In the genomic region with DNA sequence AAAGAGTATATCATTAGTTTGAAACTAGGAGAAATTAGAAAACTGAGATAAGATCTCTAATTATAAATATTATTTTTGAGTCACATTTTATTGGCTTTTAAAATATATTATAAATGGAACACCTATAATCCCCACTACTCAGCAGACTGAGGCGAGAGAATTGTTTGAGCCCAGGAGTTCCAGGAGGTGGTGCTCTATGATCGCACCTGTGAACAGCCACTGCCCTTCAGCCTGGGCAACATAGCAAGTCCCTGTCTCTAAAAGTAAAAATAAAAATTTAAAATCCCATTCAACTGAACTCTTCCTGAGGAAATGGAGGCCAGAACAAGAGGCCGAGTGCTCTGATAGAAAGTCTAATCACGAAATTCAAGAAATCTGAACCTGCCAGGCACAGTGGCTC, we compare ENCODE assay signal across 12 cellular contexts. TPM values are rescaled to one million over a fixed set of nuclear protein-coding genes. Genes with fewer than 3 reads are reported as not detected.
DNase-seq lines count a peak whose midpoint lies in the region; ATAC-seq and TF ChIP-seq lines count a peak whose summit lies in the region.
"Had no signal": no experiment of that assay in that cellular context is flagged by ENCODE, and none has a peak within 500 bp of the region (broad histone marks: within the 10 kb centered on the region; RNA-seq: fewer than 3 reads in every experiment).

No MANE protein-coding gene starts in this region.

- no peaks in the 10 kb centered on the region for H3K9me3 ChIP-seq in T-helper 17 cell (ENCODE audit: control insufficient read depth, low read length, poor library complexity, severe bottlenecking)

- no peaks in the 10 kb centered on the region for H3K36me3 ChIP-seq in kidney epithelial cell (ENCODE audit: control insufficient read depth, insufficient read depth, low read length)

- H3K27ac Mint-ChIP-seq in WTC11 = no peak overlapping the region
- H3K27ac Mint-ChIP-seq in T-helper 17 cell = no peak overlapping the region
- H3K27ac Mint-ChIP-seq: activated CD4-positive, alpha-beta T cell treated with anti-CD3 and anti-CD28 coated beads, Interleukin-2, amount 10 ng/mL, durations not matched to agents 7 days and 5 days; activated naive CD8-positive, alpha-beta T cell treated with anti-CD3 and anti-CD28 coated beads, Interleukin-2, amount 10 ng/mL, durations not matched to agents 7 days and 5 days had no signal

- H3K9me3 Mint-ChIP-seq in WTC11 = peaks cover 13% of the 10 kb centered on the region
- H3K9me3 Mint-ChIP-seq: activated CD4-positive, alpha-beta T cell treated with anti-CD3 and anti-CD28 coated beads, Interleukin-2, amount 10 ng/mL, durations not matched to agents 7 days and 5 days; activated naive CD8-positive, alpha-beta T cell treated with anti-CD3 and anti-CD28 coated beads, Interleukin-2, amount 10 ng/mL, durations not matched to agents 7 days and 5 days had no signal

- TF ChIP-seq CTCF in WTC11 (IDR thresholded peaks at IDR 0.05) (no peak), kidney epithelial cell (IDR thresholded peaks at IDR 0.05; ENCODE audit: insufficient read depth, low read length, poor library complexity, severe bottlenecking) (peak; percentile 47)

- peak; percentile 32 for DNase-seq in ELF-1 (ENCODE audit: low read depth, low spot score)
- no peak for DNase-seq in WTC11 (ENCODE audit: low spot score)
- DNase-seq in kidney epithelial cell (ENCODE audit: low read depth) = no peak
- no peak for DNase-seq in NCI-H146 treated with DMSO at 0.1 percent for 48 hours (lab: John Stamatoyannopoulos, UW; ENCODE audit: unreplicated experiment)
- no peak for DNase-seq in T-helper 17 cell
- no peak for DNase-seq in SKM-1 treated with dmso at 0.1 percent for 144 hours (lab: John Stamatoyannopoulos, UW; ENCODE audit: unreplicated experiment)
- DNase-seq: activated CD4-positive, alpha-beta T cell treated with anti-CD3 and anti-CD28 coated beads, Interleukin-2, amount 10 ng/mL, durations not matched to agents 7 days and 5 days; activated naive CD8-positive, alpha-beta T cell treated with anti-CD3 and anti-CD28 coated beads, Interleukin-2, amount 10 ng/mL, durations not matched to agents 7 days and 5 days; mesenchymal stem cell had no signal

- H3K4me3 Mint-ChIP-seq in WTC11 (no peak overlapping the region), T-helper 17 cell (no peak overlapping the region)
- H3K4me3 Mint-ChIP-seq: activated CD4-positive, alpha-beta T cell treated with anti-CD3 and anti-CD28 coated beads, Interleukin-2, amount 10 ng/mL, durations not matched to agents 7 days and 5 days; activated naive CD8-positive, alpha-beta T cell treated with anti-CD3 and anti-CD28 coated beads, Interleukin-2, amount 10 ng/mL, durations not matched to agents 7 days and 5 days had no signal

- ATAC-seq in HG03432 (IDR thresholded peaks at IDR 0.05; ENCODE audit: unreplicated experiment) (peak; percentile 63), WTC11 (peak; percentile 79), T-helper 17 cell (no peak), GM21825 (IDR thresholded peaks at IDR 0.05; ENCODE audit: unreplicated experiment) (no peak)
- ATAC-seq: sciatic nerve had no signal

- H3K27me3 ChIP-seq in kidney epithelial cell (ENCODE audit: control insufficient read depth, insufficient read depth, low read length) = no peaks in the 10 kb centered on the region

- H3K4me3 ChIP-seq in kidney epithelial cell (ENCODE audit: low read depth, low read length) = no peak overlapping the region

- H3K4me1 Mint-ChIP-seq in WTC11 (no peaks in the 10 kb centered on the region), T-helper 17 cell (no peaks in the 10 kb centered on the region)
- H3K4me1 Mint-ChIP-seq: activated naive CD8-positive, alpha-beta T cell treated with anti-CD3 and anti-CD28 coated beads, Interleukin-2, amount 10 ng/mL, durations not matched to agents 7 days and 5 days had no signal

- H3K27me3 Mint-ChIP-seq in WTC11 (ENCODE audit: low read depth) (peaks cover 11% of the 10 kb centered on the region), T-helper 17 cell (no peaks in the 10 kb centered on the region)
- H3K27me3 Mint-ChIP-seq: activated CD4-positive, alpha-beta T cell treated with anti-CD3 and anti-CD28 coated beads, Interleukin-2, amount 10 ng/mL, durations not matched to agents 7 days and 5 days had no signal

- CTCF ChIA-PET in WTC11 (lab: Charles Lee) = interaction anchor here (0.6 kb wide), 1 partner anchor 20 kb away, joined by 3 read pairs; no protein-coding TSS in a partner anchor

- POLR2A ChIA-PET in WTC11 (lab: Charles Lee) = no interaction called here

- H3K36me3 Mint-ChIP-seq in WTC11 (peaks cover 3% of the 10 kb centered on the region), T-helper 17 cell (ENCODE audit: low read depth) (peaks cover 4% of the 10 kb centered on the region)
- H3K36me3 Mint-ChIP-seq: activated naive CD8-positive, alpha-beta T cell treated with anti-CD3 and anti-CD28 coated beads, Interleukin-2, amount 10 ng/mL, durations not matched to agents 7 days and 5 days had no signal

TF ChIP-seq in WTC11, 78 proteins besides CTCF, POLR2A, EP300 and RAD21:
- TF ChIP-seq, protein P1, sequence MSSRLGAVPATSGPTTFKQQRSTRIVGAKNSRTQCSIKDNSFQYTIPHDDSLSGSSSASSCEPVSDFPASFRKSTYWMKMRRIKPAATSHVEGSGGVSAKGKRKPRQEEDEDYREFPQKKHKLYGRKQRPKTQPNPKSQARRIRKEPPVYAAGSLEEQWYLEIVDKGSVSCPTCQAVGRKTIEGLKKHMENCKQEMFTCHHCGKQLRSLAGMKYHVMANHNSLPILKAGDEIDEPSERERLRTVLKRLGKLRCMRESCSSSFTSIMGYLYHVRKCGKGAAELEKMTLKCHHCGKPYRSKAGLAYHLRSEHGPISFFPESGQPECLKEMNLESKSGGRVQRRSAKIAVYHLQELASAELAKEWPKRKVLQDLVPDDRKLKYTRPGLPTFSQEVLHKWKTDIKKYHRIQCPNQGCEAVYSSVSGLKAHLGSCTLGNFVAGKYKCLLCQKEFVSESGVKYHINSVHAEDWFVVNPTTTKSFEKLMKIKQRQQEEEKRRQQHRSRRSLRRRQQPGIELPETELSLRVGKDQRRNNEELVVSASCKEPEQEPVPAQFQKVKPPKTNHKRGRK (CRISPR knock-in tag; IDR thresholded peaks at IDR 0.05; ENCODE audit: borderline replicate concordance) = no peak
- TF ChIP-seq ZNF121 (CRISPR knock-in tag; IDR thresholded peaks at IDR 0.05) = peak; percentile 93

RNA-seq across cellular contexts. Expression of gene C4orf36, which starts 6.3 kb away (rescaled TPM):
- total RNA-seq in WTC11 (2021) (0.73 to 1.5 TPM (median 0.79 TPM) in 3 replicates), kidney epithelial cell (0.71 TPM in 1 of 2 replicates, not detected in the other), T-helper 17 cell (not detected)
- total RNA-seq: activated CD4-positive, alpha-beta T cell treated with anti-CD3 and anti-CD28 coated beads, Interleukin-2, amount 10 ng/mL, durations not matched to agents 7 days and 5 days had no signal

RNA-seq across cellular contexts. Expression of gene AFF1, which starts 36.2 kb away (rescaled TPM):
- 72.6 to 93.4 TPM (median 83.9 TPM) in 3 replicates for total RNA-seq in WTC11 (2021)
- 16.9 and 18.1 TPM in 2 replicates for total RNA-seq in kidney epithelial cell
- 100 to 1,000 TPM; 105 to 121 TPM for total RNA-seq in T-helper 17 cell

RNA-seq across cellular contexts. Expression of gene SLC10A6, which starts 49.4 kb away (rescaled TPM):
- not detected in 3 replicates for total RNA-seq in WTC11 (2021)
- not detected in 2 replicates for total RNA-seq in kidney epithelial cell
- total RNA-seq in T-helper 17 cell = not detected
- total RNA-seq: activated CD4-positive, alpha-beta T cell treated with anti-CD3 and anti-CD28 coated beads, Interleukin-2, amount 10 ng/mL, durations not matched to agents 7 days and 5 days; activated naive CD8-positive, alpha-beta T cell treated with anti-CD3 and anti-CD28 coated beads, Interleukin-2, amount 10 ng/mL, durations not matched to agents 7 days and 5 days had no signal

Comparison
In these comparisons a context has a peak if more than half of its experiments do, and no peak if none do; other contexts are left out.
1. ATAC-seq: peak in HG03432 (single experiment) and WTC11 (single experiment); none in T-helper 17 cell (single experiment) and GM21825 (single experiment).